12 cellular contexts compared by ENCODE assay signal in the genomic region with DNA sequence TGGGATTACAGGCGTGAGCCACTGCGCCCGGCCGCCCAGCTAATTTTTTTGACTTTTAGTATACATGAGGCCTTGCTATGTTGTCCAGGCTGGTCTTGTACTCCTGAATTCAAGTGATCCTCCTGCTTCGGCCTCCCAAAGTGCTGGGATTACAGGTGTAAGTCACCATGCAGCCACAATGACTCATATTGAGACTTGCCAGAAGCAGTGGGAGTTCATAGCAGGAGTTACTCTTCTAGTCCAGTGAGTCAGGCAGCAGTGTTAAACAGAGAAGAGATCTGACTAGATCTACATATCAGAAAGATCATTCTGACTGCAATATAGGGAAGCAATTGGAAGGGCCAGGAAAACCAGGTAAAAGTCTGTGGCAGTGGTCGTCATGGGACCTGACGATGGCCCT. TPM values are rescaled to one million over a fixed set of nuclear protein-coding genes. Genes with fewer than 3 reads are reported as not detected.
DNase-seq lines count a peak whose midpoint lies in the region; ATAC-seq and TF ChIP-seq lines count a peak whose summit lies in the region.
"Had no signal": no experiment of that assay in that cellular context is flagged by ENCODE, and none has a peak within 500 bp of the region (broad histone marks: within the 10 kb centered on the region; RNA-seq: fewer than 3 reads in every experiment).

No MANE protein-coding gene starts in this region.

- H3K9me3 ChIP-seq in spleen = peaks cover 0 to 7% (median 0%) of the 10 kb centered on the region in 8 donors
- H3K9me3 ChIP-seq: right atrium auricular region had no signal

- DNase-seq in COLO829 (ENCODE audit: low spot score) (peak; percentile 10), HK-2 (ENCODE audit: unreplicated experiment) (peak; percentile 31), fibroblast of the conjunctiva (ENCODE audit: low read depth) (peak; percentile 58), mesenteric fat pad (ENCODE audit: low spot score) (no peak), spleen (no peak)
- DNase-seq in activated CD8-positive, alpha-beta T cell treated with anti-CD3 and anti-CD28 coated beads for 36 hours = peak; percentile 64
- DNase-seq: activated gamma-delta T cell treated with Interleukin-2 at 50 U/mL for 16 hours, NCI-H2107 had no signal

- no peak overlapping the region for H3K27ac ChIP-seq in spleen

- ATAC-seq in activated CD8-positive, alpha-beta T cell treated with anti-CD3 and anti-CD28 coated beads for 36 hours = peak; percentile 84
- no peak for ATAC-seq in HG02885 (IDR thresholded peaks at IDR 0.05; ENCODE audit: poor library complexity, unreplicated experiment)
- no peak for ATAC-seq in HG03097 (IDR thresholded peaks at IDR 0.05; ENCODE audit: low FRiP score, unreplicated experiment)

- intact Hi-C loops in activated CD8-positive, alpha-beta T cell treated with anti-CD3 and anti-CD28 coated beads for 36 hours (cut with micrococcal nuclease) = no loop called here
- intact Hi-C loops in spleen (cut with DNase I; ENCODE audit: low total_unique reads) = no loop called here

- CTCF ChIA-PET in activated CD8-positive, alpha-beta T cell treated with anti-CD3 and anti-CD28 coated beads for 36 hours (lab: Charles Lee) = interaction anchor here (0.9 to 1.6 kb wide), 4 partner anchors 88 to 127 kb away, joined by 3 to 4 read pairs (median 3); no protein-coding TSS in a partner anchor

- H3K4me3 ChIP-seq in spleen = no peak overlapping the region
- H3K4me3 ChIP-seq: lung, right atrium auricular region had no signal

- no peak for TF ChIP-seq CTCF in activated CD8-positive, alpha-beta T cell treated with anti-CD3 and anti-CD28 coated beads for 36 hours (IDR thresholded peaks at IDR 0.05)
- TF ChIP-seq CTCF in spleen (IDR thresholded peaks at IDR 0.05 in 8 of 11, conservative IDR thresholded peaks at IDR 0.05 in 3 of 11) = no peak

- WGBS in spleen, 5 donors = 78 to 96% (median 93%) methylated on average over 7 of the region's 7 CpGs

- no peak overlapping the region for H3K4me3 Mint-ChIP-seq in activated CD8-positive, alpha-beta T cell treated with anti-CD3 and anti-CD28 coated beads for 36 hours

- H3K9me3 Mint-ChIP-seq in activated CD8-positive, alpha-beta T cell treated with anti-CD3 and anti-CD28 coated beads for 36 hours = no peaks in the 10 kb centered on the region

- no peaks in the 10 kb centered on the region for H3K27me3 ChIP-seq in spleen (replicated peaks in 1 of 7)
- H3K27me3 ChIP-seq: right atrium auricular region had no signal

- no peaks in the 10 kb centered on the region for H3K27me3 Mint-ChIP-seq in activated CD8-positive, alpha-beta T cell treated with anti-CD3 and anti-CD28 coated beads for 36 hours

- POLR2A ChIA-PET in activated CD8-positive, alpha-beta T cell treated with anti-CD3 and anti-CD28 coated beads for 36 hours (lab: Charles Lee) = no interaction called here

- H3K4me1 Mint-ChIP-seq in activated CD8-positive, alpha-beta T cell treated with anti-CD3 and anti-CD28 coated beads for 36 hours (ENCODE audit: low read depth) = peaks cover 22% of the 10 kb centered on the region

- H3K36me3 Mint-ChIP-seq in activated CD8-positive, alpha-beta T cell treated with anti-CD3 and anti-CD28 coated beads for 36 hours (ENCODE audit: low read depth) = peaks cover 16% of the 10 kb centered on the region

- H3K36me3 ChIP-seq in spleen = peaks cover 0 to 35% (median 0%) of the 10 kb centered on the region in 6 donors

- H3K4me1 ChIP-seq in spleen = peaks cover 0 to 2% (median 0%) of the 10 kb centered on the region in 6 donors

- TF ChIP-seq POLR2A in spleen (IDR thresholded peaks at IDR 0.05) = no peak

- H3K27ac Mint-ChIP-seq in activated CD8-positive, alpha-beta T cell treated with anti-CD3 and anti-CD28 coated beads for 36 hours = no peak overlapping the region

RNA-seq across cellular contexts. Expression of a gene that starts 1.5 kb away (rescaled TPM):
- under 1 TPM; 0.59 to 0.76 TPM for total RNA-seq in activated CD8-positive, alpha-beta T cell treated with anti-CD3 and anti-CD28 coated beads for 36 hours
- total RNA-seq in mesenteric fat pad (2.8 TPM), spleen (1 to 10 TPM; 2.0 to 5.7 (median 3.7) TPM)
- polyA plus RNA-seq in spleen = under 1 TPM; 0.30 to 0.50 (median 0.32) TPM

Comparison
In these comparisons a context has a peak if more than half of its experiments do, and no peak if none do; other contexts are left out.
1. DNase-seq: peak in COLO829 (single experiment), HK-2 (single experiment), activated CD8-positive, alpha-beta T cell treated with anti-CD3 and anti-CD28 coated beads for 36 hours (single experiment) and fibroblast of the conjunctiva (single experiment); none in mesenteric fat pad (single experiment) and spleen (single experiment).